9 cellular contexts compared by ENCODE assay signal in the genomic region with DNA sequence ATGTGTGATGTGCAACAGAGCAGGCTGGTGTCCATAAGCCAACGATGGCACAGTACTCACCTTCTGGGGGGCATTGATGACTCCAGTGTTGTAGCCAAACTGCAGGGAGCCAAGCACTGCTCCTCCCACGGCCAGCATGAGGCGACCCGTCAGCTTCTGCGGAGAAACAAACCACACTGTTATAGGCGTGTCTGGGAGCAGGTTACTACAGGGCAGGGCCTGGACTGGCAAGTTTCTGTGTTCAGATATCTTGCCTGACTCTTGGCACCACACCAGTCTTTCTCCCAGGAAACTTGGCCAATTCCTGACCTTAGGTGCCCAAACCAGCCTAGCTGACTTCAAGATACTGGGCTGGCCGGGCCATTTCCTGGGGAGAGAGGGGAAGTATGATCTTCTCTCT. TPM values are rescaled to one million over a fixed set of nuclear protein-coding genes. Genes with fewer than 3 reads are reported as not detected.
A peak's percentile ranks its signal among the peaks of the same experiment; 100 is the strongest.
DNase-seq lines count a peak whose midpoint lies in the region; ATAC-seq and TF ChIP-seq lines count a peak whose summit lies in the region.
"Had no signal": no experiment of that assay in that cellular context is flagged by ENCODE, and none has a peak within 500 bp of the region (broad histone marks: within the 10 kb centered on the region; RNA-seq: fewer than 3 reads in every experiment).

No MANE protein-coding gene starts in this region.

- H2BK12ac ChIP-seq in trophoblast cell (ENCODE audit: low read length) = peak overlapping the region; percentile 0

- peaks cover 11 to 21% of the 10 kb centered on the region in 2 experiments for H3K36me3 ChIP-seq in SK-N-SH (replicated peaks in 1 of 2; ENCODE audit: control insufficient read depth in 1 of 2, insufficient read depth in 2 of 2, low read length in 1 of 2)
- H3K36me3 ChIP-seq in trophoblast cell (ENCODE audit: control insufficient read depth in 1 of 2, insufficient read depth in 2 of 2, low read length in 2 of 2) = peaks cover 78% of the 10 kb centered on the region in 2 experiments

- H3K18ac ChIP-seq in trophoblast cell (ENCODE audit: low read length) = peak overlapping the region; percentile 53

- no peak overlapping the region for H3K23ac ChIP-seq in trophoblast cell (ENCODE audit: low read length)

- H4K20me1 ChIP-seq in SK-N-SH (ENCODE audit: insufficient read depth) = no peaks in the 10 kb centered on the region

- no peak overlapping the region for H4K8ac ChIP-seq in trophoblast cell (ENCODE audit: low read depth, low read length)

- H3K27me3 Mint-ChIP-seq in effector memory CD8-positive, alpha-beta T cell = no peaks in the 10 kb centered on the region

- POLR2A ChIA-PET in SK-N-SH (lab: Yijun Ruan, JAX) = no interaction called here

- H3K4me3 ChIP-seq in SK-N-SH (ENCODE audit: low read depth in 2 of 2, low read length in 1 of 2) (no peak overlapping the region), trophoblast cell (ENCODE audit: low read depth, low read length) (no peak overlapping the region)

- H3K27ac Mint-ChIP-seq in effector memory CD8-positive, alpha-beta T cell = peak overlapping the region; percentile 91 to 95

- no peak overlapping the region for H3K14ac ChIP-seq in trophoblast cell (ENCODE audit: low read length)

- H3K79me2 ChIP-seq in SK-N-SH (ENCODE audit: insufficient read depth) (peaks cover 74% of the 10 kb centered on the region), trophoblast cell (ENCODE audit: control insufficient read depth, insufficient read depth, low read length, poor library complexity) (peaks cover 51% of the 10 kb centered on the region)

- no peak overlapping the region for H2BK5ac ChIP-seq in trophoblast cell (ENCODE audit: low read depth, low read length, poor library complexity)

- H3K9ac ChIP-seq in SK-N-SH (no peak overlapping the region; the same call in 1 of the 2 replicates), trophoblast cell (ENCODE audit: low read length) (no peak overlapping the region)

- DNase-seq in DMS79 treated with DMSO at 0.1 percent for 48 hours (lab: John Stamatoyannopoulos, UW) (peak; percentile 69), SK-N-SH (no peak), trophoblast cell (no peak), HuH-7.5 (ENCODE audit: low spot score) (no peak), pons (ENCODE audit: low spot score) (no peak)
- peak in 1 of 3 experiments; percentile 41 for DNase-seq in effector memory CD8-positive, alpha-beta T cell
- DNase-seq: NCI-H2081 had no signal

- CTCF ChIA-PET in SK-N-SH (lab: Yijun Ruan, JAX) = interaction anchor here (1.2 to 4.7 kb wide), 2 partner anchors 20 to 131 kb away, joined by 5 to 18 read pairs; no protein-coding TSS in a partner anchor

- H3K9me2 ChIP-seq in SK-N-SH = no peaks in the 10 kb centered on the region

- H2AK5ac ChIP-seq in trophoblast cell (ENCODE audit: low read length) = no peak overlapping the region

- no peaks in the 10 kb centered on the region for H3K9me3 Mint-ChIP-seq in effector memory CD8-positive, alpha-beta T cell

- H3K36me3 Mint-ChIP-seq in effector memory CD8-positive, alpha-beta T cell (ENCODE audit: insufficient read depth) = peaks cover 72% of the 10 kb centered on the region

- no peaks in the 10 kb centered on the region for H3K27me3 ChIP-seq in SK-N-SH (ENCODE audit: insufficient read depth)
- no peaks in the 10 kb centered on the region for H3K27me3 ChIP-seq in trophoblast cell (ENCODE audit: insufficient read depth, low read length)

- peak overlapping the region; percentile 24; the same call in 1 of the 2 replicates for H3K4me2 ChIP-seq in SK-N-SH
- H3K4me2 ChIP-seq in trophoblast cell (ENCODE audit: low read length) = no peak overlapping the region

- H3K27ac ChIP-seq in SK-N-SH (ENCODE audit: low read depth in 2 of 2, low read length in 1 of 2) (peak overlapping the region; percentile 64 to 98), trophoblast cell (ENCODE audit: low read depth, low read length) (peak overlapping the region; percentile 40)

- no peaks in the 10 kb centered on the region for H3K9me3 ChIP-seq in SK-N-SH
- no peaks in the 10 kb centered on the region for H3K9me3 ChIP-seq in trophoblast cell (ENCODE audit: insufficient read depth, low read depth, low read length)

- no peak for TF ChIP-seq CTCF in SK-N-SH (IDR thresholded peaks at IDR 0.05)

- no peak overlapping the region for H2AFZ ChIP-seq in SK-N-SH (ENCODE audit: low read depth)
- no peak overlapping the region for H2AFZ ChIP-seq in trophoblast cell (ENCODE audit: insufficient read depth, low read length, poor library complexity)

- H4K91ac ChIP-seq in trophoblast cell (ENCODE audit: low read depth, low read length) = peak overlapping the region; percentile 12

- 59% methylated on average over 4 of the region's 7 CpGs for WGBS in SK-N-SH (ENCODE audit: low lambda C conversion rate)
- WGBS in trophoblast cell (ENCODE audit: extremely low coverage, insufficient coverage, insufficient read length) = no CpG with 5 or more reads among the region's 7 CpGs

- H3F3A ChIP-seq in SK-N-SH (replicated peaks; ENCODE audit: insufficient read depth) = peaks cover 37% of the 10 kb centered on the region

- TF ChIP-seq EP300 in SK-N-SH (IDR thresholded peaks at IDR 0.05; ENCODE audit: borderline replicate concordance in 1 of 2, low read depth in 1 of 2, low read length in 1 of 2) = no peak

- H2BK120ac ChIP-seq in trophoblast cell (ENCODE audit: insufficient read depth, low read length, poor library complexity) = peak overlapping the region; percentile 12

- peak; percentile 73 for ATAC-seq in effector memory CD8-positive, alpha-beta T cell (replicated peaks)
- ATAC-seq in GM19467 (IDR thresholded peaks at IDR 0.05; ENCODE audit: unreplicated experiment) = no peak
- no peak for ATAC-seq in GM18502 (IDR thresholded peaks at IDR 0.05; ENCODE audit: poor library complexity, unreplicated experiment)

- peaks cover 50% of the 10 kb centered on the region for H3K79me1 ChIP-seq in trophoblast cell (ENCODE audit: low read length)

- H3K4me1 Mint-ChIP-seq in effector memory CD8-positive, alpha-beta T cell (ENCODE audit: low read depth in 2 of 2) = peaks cover 85 to 89% of the 10 kb centered on the region in 2 donors

- no peak overlapping the region for H4K12ac ChIP-seq in trophoblast cell (ENCODE audit: low read depth, low read length)

- H3K4me3 Mint-ChIP-seq in effector memory CD8-positive, alpha-beta T cell = peak overlapping the region; percentile 69 to 84

- H3K4ac ChIP-seq in trophoblast cell (ENCODE audit: low read depth, low read length) = peak overlapping the region; percentile 37

- peaks cover 54 to 61% of the 10 kb centered on the region in 2 experiments; a peak in 3 of 4 replicates for H3K4me1 ChIP-seq in SK-N-SH (ENCODE audit: control insufficient read depth in 1 of 2, insufficient read depth in 2 of 2, low read depth in 1 of 2, low read length in 1 of 2)
- peaks cover 78 to 79% of the 10 kb centered on the region in 2 experiments for H3K4me1 ChIP-seq in trophoblast cell (ENCODE audit: control insufficient read depth in 1 of 2, insufficient read depth in 2 of 2, low read length in 2 of 2)

- TF ChIP-seq RAD21 in SK-N-SH (IDR thresholded peaks at IDR 0.05; ENCODE audit: low read length) = no peak

TF ChIP-seq in SK-N-SH, 30 proteins besides CTCF, POLR2A, EP300 and RAD21:
- TF ChIP-seq, protein P1, sequence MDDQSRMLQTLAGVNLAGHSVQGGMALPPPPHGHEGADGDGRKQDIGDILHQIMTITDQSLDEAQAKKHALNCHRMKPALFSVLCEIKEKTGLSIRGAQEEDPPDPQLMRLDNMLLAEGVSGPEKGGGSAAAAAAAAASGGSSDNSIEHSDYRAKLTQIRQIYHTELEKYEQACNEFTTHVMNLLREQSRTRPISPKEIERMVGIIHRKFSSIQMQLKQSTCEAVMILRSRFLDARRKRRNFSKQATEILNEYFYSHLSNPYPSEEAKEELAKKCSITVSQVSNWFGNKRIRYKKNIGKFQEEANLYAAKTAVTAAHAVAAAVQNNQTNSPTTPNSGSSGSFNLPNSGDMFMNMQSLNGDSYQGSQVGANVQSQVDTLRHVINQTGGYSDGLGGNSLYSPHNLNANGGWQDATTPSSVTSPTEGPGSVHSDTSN (IDR thresholded peaks at IDR 0.05) = no peak
- TF ChIP-seq JUND (IDR thresholded peaks at IDR 0.05) (no peak), FOXM1 (IDR thresholded peaks at IDR 0.05; ENCODE audit: low read depth) (no peak), YY1 (IDR thresholded peaks at IDR 0.05; ENCODE audit: low read depth) (no peak), CHD2 (IDR thresholded peaks at IDR 0.05; ENCODE audit: low read length, partially characterized antibody) (no peak), SMC3 (IDR thresholded peaks at IDR 0.05; ENCODE audit: low read depth, low read length) (no peak), TEAD4 (IDR thresholded peaks at IDR 0.05; ENCODE audit: borderline replicate concordance, insufficient read depth) (no peak), RXRA (IDR thresholded peaks at IDR 0.05; ENCODE audit: borderline replicate concordance, low read depth) (no peak), ELF1 (IDR thresholded peaks at IDR 0.05) (no peak), EZH2phosphoT487 (IDR thresholded peaks at IDR 0.05; ENCODE audit: borderline replicate concordance, low read depth) (no peak), MEF2A (IDR thresholded peaks at IDR 0.05; ENCODE audit: borderline replicate concordance, low read depth) (no peak), GATA2 (CRISPR knock-in tag; IDR thresholded peaks at IDR 0.05) (no peak)
- TF ChIP-seq, protein P2, sequence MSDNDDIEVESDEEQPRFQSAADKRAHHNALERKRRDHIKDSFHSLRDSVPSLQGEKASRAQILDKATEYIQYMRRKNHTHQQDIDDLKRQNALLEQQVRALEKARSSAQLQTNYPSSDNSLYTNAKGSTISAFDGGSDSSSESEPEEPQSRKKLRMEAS (IDR thresholded peaks at IDR 0.05; ENCODE audit: low read depth) = no peak
- TF ChIP-seq, protein P3, sequence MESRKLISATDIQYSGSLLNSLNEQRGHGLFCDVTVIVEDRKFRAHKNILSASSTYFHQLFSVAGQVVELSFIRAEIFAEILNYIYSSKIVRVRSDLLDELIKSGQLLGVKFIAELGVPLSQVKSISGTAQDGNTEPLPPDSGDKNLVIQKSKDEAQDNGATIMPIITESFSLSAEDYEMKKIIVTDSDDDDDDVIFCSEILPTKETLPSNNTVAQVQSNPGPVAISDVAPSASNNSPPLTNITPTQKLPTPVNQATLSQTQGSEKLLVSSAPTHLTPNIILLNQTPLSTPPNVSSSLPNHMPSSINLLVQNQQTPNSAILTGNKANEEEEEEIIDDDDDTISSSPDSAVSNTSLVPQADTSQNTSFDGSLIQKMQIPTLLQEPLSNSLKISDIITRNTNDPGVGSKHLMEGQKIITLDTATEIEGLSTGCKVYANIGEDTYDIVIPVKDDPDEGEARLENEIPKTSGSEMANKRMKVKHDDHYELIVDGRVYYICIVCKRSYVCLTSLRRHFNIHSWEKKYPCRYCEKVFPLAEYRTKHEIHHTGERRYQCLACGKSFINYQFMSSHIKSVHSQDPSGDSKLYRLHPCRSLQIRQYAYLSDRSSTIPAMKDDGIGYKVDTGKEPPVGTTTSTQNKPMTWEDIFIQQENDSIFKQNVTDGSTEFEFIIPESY (IDR thresholded peaks at IDR 0.05; ENCODE audit: borderline replicate concordance, low read depth) = no peak

RNA-seq across cellular contexts. Expression of a gene that starts 15.5 kb away (rescaled TPM):
- polyA plus RNA-seq in SK-N-SH (2012; rRNA removed) = 50.5 and 63.8 TPM in 2 replicates
- polyA plus RNA-seq in SK-N-SH (2012; cell fraction: cytosol; rRNA removed) = 26.8 and 43.4 TPM in 2 replicates
- polyA plus RNA-seq in SK-N-SH (2012; cell fraction: nucleus; rRNA removed) = 110 and 122 TPM in 2 replicates
- polyA plus RNA-seq in trophoblast cell (2013) = 1,633 and 1,681 TPM in 2 replicates
